In the genomic region with DNA sequence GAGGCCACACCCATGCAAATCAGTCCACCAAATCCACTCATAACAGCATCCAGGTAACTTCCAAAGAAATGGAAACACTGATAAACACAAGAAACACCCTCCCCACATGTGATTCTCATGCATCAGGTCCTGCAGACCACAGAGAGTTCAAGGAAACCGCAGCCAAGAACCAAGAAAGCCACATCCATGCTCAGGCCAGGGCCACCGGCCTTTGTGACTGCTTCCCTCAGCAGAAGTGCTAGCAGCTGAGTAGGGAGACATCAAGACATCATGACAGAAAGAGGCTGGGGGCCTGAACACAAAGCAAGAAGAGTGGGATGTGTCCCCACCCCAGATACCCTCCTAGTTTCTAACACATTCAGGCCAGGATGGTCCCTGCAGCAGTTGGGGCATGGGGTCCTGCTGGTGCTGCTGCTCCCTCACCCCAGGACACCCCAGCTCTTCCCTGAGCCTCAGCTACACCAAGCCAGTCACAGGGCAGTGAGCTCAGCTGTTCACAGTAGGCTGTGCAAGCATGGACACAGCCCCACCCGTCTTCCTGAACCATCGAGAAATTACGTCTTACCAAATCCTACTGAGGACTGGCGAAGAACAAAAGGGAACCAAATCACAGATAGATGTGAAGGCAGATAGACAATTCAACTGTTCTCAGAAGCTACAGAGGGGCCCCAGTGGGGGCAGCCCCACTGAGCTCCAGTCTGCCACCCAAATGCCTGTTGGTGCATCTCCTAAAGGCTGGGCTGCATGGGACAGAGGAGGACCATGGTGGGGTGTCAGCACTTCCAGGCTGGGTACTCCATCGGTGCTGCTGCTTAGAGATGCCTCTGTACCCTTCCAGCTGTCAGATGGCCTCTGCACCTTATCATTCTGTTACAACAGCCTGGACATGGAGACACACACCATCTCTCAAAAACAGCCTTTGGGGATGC, we compare ENCODE assay signal across 9 cellular contexts.
A peak's percentile ranks its signal among the peaks of the same experiment; 100 is the strongest.
DNase-seq lines count a peak whose midpoint lies in the region; ATAC-seq lines count a peak whose summit lies in the region.
"Had no signal": no experiment of that assay in that cellular context is flagged by ENCODE, and none has a peak within 500 bp of the region (broad histone marks: within the 10 kb centered on the region; RNA-seq: fewer than 3 reads in every experiment).

No MANE protein-coding gene starts in this region.

- peaks cover 16% of the 10 kb centered on the region for H3K36me3 Mint-ChIP-seq in activated CD8-positive, alpha-beta T cell treated with anti-CD3 and anti-CD28 coated beads, Interleukin-2, amount 10 ng/mL, durations not matched to agents 7 days and 5 days (ENCODE audit: low read depth)

- H3K4me3 Mint-ChIP-seq in activated CD8-positive, alpha-beta T cell treated with anti-CD3 and anti-CD28 coated beads, Interleukin-2, amount 10 ng/mL, durations not matched to agents 7 days and 5 days: peak overlapping the region; percentile 44
- H3K4me3 Mint-ChIP-seq: neural crest cell had no signal

- POLR2A ChIA-PET in activated CD8-positive, alpha-beta T cell treated with anti-CD3 and anti-CD28 coated beads, Interleukin-2, amount 10 ng/mL, durations not matched to agents 7 days and 5 days (lab: Charles Lee): no interaction called here

- CTCF ChIA-PET in activated CD8-positive, alpha-beta T cell treated with anti-CD3 and anti-CD28 coated beads, Interleukin-2, amount 10 ng/mL, durations not matched to agents 7 days and 5 days (lab: Charles Lee): interaction anchor here (1.3 kb wide), 1 partner anchor 12 kb away, joined by 3 read pairs; no protein-coding TSS in a partner anchor

- DNase-seq in activated CD8-positive, alpha-beta T cell treated with anti-CD3 and anti-CD28 coated beads, Interleukin-2, amount 10 ng/mL, durations not matched to agents 7 days and 5 days: peak; percentile 80
- peak; percentile 64 for DNase-seq in stimulated activated CD8-positive, alpha-beta memory T cell treated with anti-CD3 and anti-CD28 coated beads, Interleukin-4, amount 100 ng/mL, for 48 hours
- no peak for DNase-seq in DMS79 treated with DMSO at 0.1 percent for 48 hours (lab: John Stamatoyannopoulos, UW)
- DNase-seq in DMS79 (lab: John Stamatoyannopoulos, UW): no peak
- no peak for DNase-seq in NCI-H748 treated with DMSO at 0.1 percent for 48 hours (lab: John Stamatoyannopoulos, UW)
- DNase-seq: stimulated activated CD4-positive, alpha-beta T cell treated with anti-CD3 and anti-CD28 coated beads, Interleukin-4, amount 100 ng/mL, for 24 hours had no signal

- peak overlapping the region; percentile 37 for H3K27ac Mint-ChIP-seq in activated CD8-positive, alpha-beta T cell treated with anti-CD3 and anti-CD28 coated beads, Interleukin-2, amount 10 ng/mL, durations not matched to agents 7 days and 5 days

- peak; percentile 63 for ATAC-seq in GM18873 (IDR thresholded peaks at IDR 0.05; ENCODE audit: low FRiP score, unreplicated experiment)
- peak; percentile 56 for ATAC-seq in HG02763 (IDR thresholded peaks at IDR 0.05; ENCODE audit: unreplicated experiment)
- peak; percentile 82 for ATAC-seq in activated CD8-positive, alpha-beta T cell treated with anti-CD3 and anti-CD28 coated beads, Interleukin-2, amount 10 ng/mL, durations not matched to agents 7 days and 5 days

- peaks cover 35% of the 10 kb centered on the region for H3K4me1 Mint-ChIP-seq in activated CD8-positive, alpha-beta T cell treated with anti-CD3 and anti-CD28 coated beads, Interleukin-2, amount 10 ng/mL, durations not matched to agents 7 days and 5 days (ENCODE audit: low read depth)

- H3K9me3 Mint-ChIP-seq in activated CD8-positive, alpha-beta T cell treated with anti-CD3 and anti-CD28 coated beads, Interleukin-2, amount 10 ng/mL, durations not matched to agents 7 days and 5 days (ENCODE audit: insufficient read depth): no peaks in the 10 kb centered on the region
- H3K9me3 Mint-ChIP-seq: neural crest cell had no signal

- H3K27me3 Mint-ChIP-seq in activated CD8-positive, alpha-beta T cell treated with anti-CD3 and anti-CD28 coated beads, Interleukin-2, amount 10 ng/mL, durations not matched to agents 7 days and 5 days (ENCODE audit: low read depth): peaks cover 10% of the 10 kb centered on the region

Comparison
In these comparisons a context has a peak if more than half of its experiments do, and no peak if none do; other contexts are left out.
1. DNase-seq: peak in activated CD8-positive, alpha-beta T cell treated with anti-CD3 and anti-CD28 coated beads, Interleukin-2, amount 10 ng/mL, durations not matched to agents 7 days and 5 days (single experiment) and stimulated activated CD8-positive, alpha-beta memory T cell treated with anti-CD3 and anti-CD28 coated beads, Interleukin-4, amount 100 ng/mL, for 48 hours (single experiment); none in DMS79 treated with DMSO at 0.1 percent for 48 hours (single experiment), DMS79 (single experiment) and NCI-H748 treated with DMSO at 0.1 percent for 48 hours (single experiment).
2. Peak in every context shown above with its lines, with median percentiles within 50 percentile points of each other: ATAC-seq.